In the genomic region with DNA sequence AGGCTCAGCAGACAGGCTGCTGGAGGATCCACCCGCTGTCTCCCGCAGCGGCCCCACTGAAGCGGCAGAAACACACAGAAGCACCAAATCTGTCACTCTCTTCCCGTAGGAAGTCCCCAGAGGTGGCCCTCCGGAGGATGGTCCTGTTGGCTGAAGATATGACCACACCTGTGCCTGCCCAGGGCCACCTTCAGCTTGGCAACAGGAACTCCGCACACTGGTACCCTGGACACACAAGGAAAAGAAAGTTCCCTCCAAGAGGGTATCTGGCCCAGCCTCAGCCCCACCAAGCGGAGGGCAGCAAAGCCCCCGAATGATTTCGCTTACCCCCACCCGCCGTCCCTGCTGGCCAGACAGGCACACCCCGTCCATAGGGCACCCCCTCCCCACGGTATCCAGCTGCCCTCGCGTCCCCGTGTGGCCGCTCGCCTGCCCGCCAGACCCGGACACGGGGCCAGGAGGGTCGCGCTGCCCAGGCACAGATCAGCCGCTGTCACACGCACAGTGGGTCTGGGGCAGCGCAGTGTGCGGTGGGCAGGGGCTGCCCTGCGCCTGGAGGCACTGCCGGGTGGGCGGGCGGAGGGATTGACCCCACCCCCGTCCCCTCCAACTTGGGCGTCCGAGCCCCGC, we compare ENCODE assay signal across 8 cellular contexts. TPM values are rescaled to one million over a fixed set of nuclear protein-coding genes. Genes with fewer than 3 reads are reported as not detected.
A peak's percentile ranks its signal among the peaks of the same experiment; 100 is the strongest.
DNase-seq lines count a peak whose midpoint lies in the region; ATAC-seq and TF ChIP-seq lines count a peak whose summit lies in the region.

No MANE protein-coding gene starts in this region.

- no peaks in the 10 kb centered on the region; the same call in 1 of the 2 replicates for H3K27me3 ChIP-seq in HUES64 (ENCODE audit: insufficient read depth, low read length)
- H3K27me3 ChIP-seq in mononuclear cell (ENCODE audit: insufficient read depth, low read length) = no peaks in the 10 kb centered on the region

- H3K4me1 Mint-ChIP-seq in Calu3 (ENCODE audit: low read depth, unreplicated experiment) = no peaks in the 10 kb centered on the region
- H3K4me1 Mint-ChIP-seq in central memory CD8-positive, alpha-beta T cell = no peaks in the 10 kb centered on the region

- BruUV-seq in Calu3 (replicated peaks; lab: Mats Ljungman, UMichigan) = TSS peak; percentile 22

- WGBS in HUES64 = 22% methylated on average over 36 of the region's 36 CpGs

- peaks cover 49% of the 10 kb centered on the region for H3K36me3 Mint-ChIP-seq in Calu3 (ENCODE audit: insufficient read depth, unreplicated experiment)
- peaks cover 7% of the 10 kb centered on the region for H3K36me3 Mint-ChIP-seq in central memory CD8-positive, alpha-beta T cell (ENCODE audit: insufficient read depth)

- no peak for TF ChIP-seq CTCF in Calu3 (IDR thresholded peaks at IDR 0.05; ENCODE audit: unreplicated experiment)

- H3K27ac ChIP-seq in HUES64 (ENCODE audit: low read depth, low read length) = no peak overlapping the region

- H3K9me3 ChIP-seq in HUES64 (ENCODE audit: insufficient read depth, low read depth, low read length) (no peaks in the 10 kb centered on the region), mononuclear cell (ENCODE audit: low read depth, low read length) (no peaks in the 10 kb centered on the region)

- peak overlapping the region; percentile 71 for H3K4me3 Mint-ChIP-seq in Calu3 (ENCODE audit: low read depth, unreplicated experiment)
- peak overlapping the region; percentile 62 for H3K4me3 Mint-ChIP-seq in central memory CD8-positive, alpha-beta T cell

- no peak for ATAC-seq in central memory CD8-positive, alpha-beta T cell (replicated peaks; ENCODE audit: extremely low read depth, poor library complexity, severe bottlenecking)
- ATAC-seq in GM18517 (IDR thresholded peaks at IDR 0.05; ENCODE audit: unreplicated experiment) = no peak
- ATAC-seq in HG03280 (IDR thresholded peaks at IDR 0.05; ENCODE audit: unreplicated experiment) = no peak

- H3K4me1 ChIP-seq in HUES64 (ENCODE audit: insufficient read depth, low read length) (peaks cover 10% of the 10 kb centered on the region; the same call in 1 of the 2 replicates), mononuclear cell (ENCODE audit: insufficient read depth, low read length) (peaks cover 9% of the 10 kb centered on the region)

- intact Hi-C loops in Calu3 (cut with micrococcal nuclease; ENCODE audit: unreplicated experiment) = loop anchor here (10.0 kb wide), 1 partner anchor 137 kb away; the partner anchor contains the start of gene EPS8L2

- H3K27ac Mint-ChIP-seq in Calu3 (ENCODE audit: unreplicated experiment) = peak overlapping the region; percentile 34
- no peak overlapping the region for H3K27ac Mint-ChIP-seq in central memory CD8-positive, alpha-beta T cell (ENCODE audit: low read depth)

- H3K36me3 ChIP-seq in HUES64 (ENCODE audit: insufficient read depth, low read length) = peaks cover 13% of the 10 kb centered on the region; the same call in 1 of the 2 replicates

- H3K27me3 Mint-ChIP-seq in Calu3 (ENCODE audit: unreplicated experiment) = no peaks in the 10 kb centered on the region
- H3K27me3 Mint-ChIP-seq in central memory CD8-positive, alpha-beta T cell = no peaks in the 10 kb centered on the region

- H3K9me3 Mint-ChIP-seq in Calu3 (ENCODE audit: low read depth, unreplicated experiment) = no peaks in the 10 kb centered on the region
- no peaks in the 10 kb centered on the region for H3K9me3 Mint-ChIP-seq in central memory CD8-positive, alpha-beta T cell

- CTCF ChIA-PET in Calu3 (lab: Charles Lee) = no interaction called here

- DNase-seq in Calu3 (no peak), DMS153 (lab: John Stamatoyannopoulos, UW) (no peak), hepatic stellate cell (ENCODE audit: low spot score) (no peak)
- DNase-seq in central memory CD8-positive, alpha-beta T cell (ENCODE audit: low spot score in 2 of 2) = no peak

- H3K4me3 ChIP-seq in HUES64 (ENCODE audit: low read length) (peak overlapping the region; percentile 65), mononuclear cell (ENCODE audit: low read length) (peak overlapping the region; percentile 50)

- H3K9ac ChIP-seq in HUES64 (ENCODE audit: low read depth, low read length) = peak overlapping the region; percentile 25; the same call in 1 of the 2 replicates

RNA-seq across cellular contexts. Expression of gene RASSF7, which starts 7.0 kb away (rescaled TPM):
- total RNA-seq in Calu3 (2022) = 93.3 and 100 TPM in 2 replicates
- 10.5 TPM for polyA plus RNA-seq in HUES64 (2013, experiment 1 of 2)
- 9.6 TPM for polyA plus RNA-seq in HUES64 (2013, experiment 2 of 2)
- total RNA-seq in mononuclear cell = 16.6 TPM

RNA-seq across cellular contexts. Expression of gene LMNTD2, which starts 7.2 kb away (rescaled TPM):
- total RNA-seq in Calu3 (2022) = 7.2 and 7.8 TPM in 2 replicates
- 0.80 TPM for polyA plus RNA-seq in HUES64 (2013, experiment 1 of 2)
- polyA plus RNA-seq in HUES64 (2013, experiment 2 of 2) = 0.63 TPM
- 2.1 TPM for total RNA-seq in mononuclear cell

RNA-seq across cellular contexts. Expression of gene PHRF1, which starts 8.5 kb away (rescaled TPM):
- total RNA-seq in Calu3 (2022) (42.3 and 43.2 TPM in 2 replicates), mononuclear cell (25.1 TPM)
- polyA plus RNA-seq in HUES64 (2013, experiment 1 of 2) = 21.9 TPM
- polyA plus RNA-seq in HUES64 (2013, experiment 2 of 2) = 23.0 TPM

RNA-seq across cellular contexts. Expression of gene LRRC56, which starts 30.4 kb away (rescaled TPM):
- total RNA-seq in Calu3 (2022) = 2.2 and 2.6 TPM in 2 replicates
- polyA plus RNA-seq in HUES64 (2013, experiment 1 of 2) = 0.55 TPM
- polyA plus RNA-seq in HUES64 (2013, experiment 2 of 2) = 1.0 TPM
- 0.94 TPM for total RNA-seq in mononuclear cell

RNA-seq across cellular contexts. Expression of gene HRAS, which starts 32.4 kb away (rescaled TPM):
- 42.1 and 47.9 TPM in 2 replicates for total RNA-seq in Calu3 (2022)
- polyA plus RNA-seq in HUES64 (2013, experiment 1 of 2) = 40.6 TPM
- 37.3 TPM for polyA plus RNA-seq in HUES64 (2013, experiment 2 of 2)
- total RNA-seq in mononuclear cell = 7.1 TPM
